24 cellular contexts compared by ENCODE assay signal in the genomic region with DNA sequence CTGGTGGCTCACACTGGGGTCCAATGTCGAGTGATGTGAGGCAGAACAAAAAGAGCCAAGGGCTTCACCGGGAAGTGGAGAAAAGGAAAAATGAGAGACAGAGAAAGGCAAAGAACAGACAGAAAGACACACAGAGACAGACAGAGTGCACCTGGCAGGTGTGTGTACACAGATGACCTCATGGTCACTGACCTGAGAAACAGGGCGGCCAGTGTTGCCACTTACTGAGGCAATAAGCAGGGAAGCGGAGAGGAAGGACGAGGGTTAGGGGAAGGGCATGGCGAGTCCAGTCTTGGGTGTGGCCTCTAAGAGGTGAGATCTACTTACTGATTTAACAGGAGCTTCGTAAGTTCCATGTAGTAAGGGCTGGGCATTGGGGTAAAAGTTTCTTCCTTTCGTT. TPM values are rescaled to one million over a fixed set of nuclear protein-coding genes. Genes with fewer than 3 reads are reported as not detected.
DNase-seq lines count a peak whose midpoint lies in the region; ATAC-seq and TF ChIP-seq lines count a peak whose summit lies in the region.
"Had no signal": no experiment of that assay in that cellular context is flagged by ENCODE, and none has a peak within 500 bp of the region (broad histone marks: within the 10 kb centered on the region; RNA-seq: fewer than 3 reads in every experiment).

No MANE protein-coding gene starts in this region.

- 30% methylated on average over 8 of the region's 8 CpGs for WGBS in right lobe of liver (ENCODE audit: insufficient coverage, low coverage, low lambda C conversion rate, missing lambda C conversion rate)

- no peaks in the 10 kb centered on the region for H3K27me3 Mint-ChIP-seq in type B pancreatic cell
- H3K27me3 Mint-ChIP-seq: activated CD4-positive, alpha-beta T cell treated with anti-CD3 and anti-CD28 coated beads, Interleukin-2, amount 10 ng/mL, durations not matched to agents 7 days and 5 days; effector memory CD8-positive, alpha-beta T cell; stimulated activated naive CD8-positive, alpha-beta T cell treated with anti-CD3 and anti-CD28 coated beads, Interleukin-15, Interleukin-2, amounts not matched to agents 100 ng/mL and 50 ng/mL, for 24 hours had no signal

- no peaks in the 10 kb centered on the region for H3K27me3 ChIP-seq in right lobe of liver
- H3K27me3 ChIP-seq: BLaER1, body of pancreas, neural progenitor cell, SJSA1 had no signal

- H3K27ac ChIP-seq in right lobe of liver: peak overlapping the region; percentile 30 to 50 (median 44)
- H3K27ac ChIP-seq: BLaER1, body of pancreas, neural progenitor cell, psoas muscle, SJSA1 had no signal

- H3K4me3 Mint-ChIP-seq in type B pancreatic cell: no peak overlapping the region
- H3K4me3 Mint-ChIP-seq: activated CD4-positive, alpha-beta T cell treated with anti-CD3 and anti-CD28 coated beads, Interleukin-2, amount 10 ng/mL, durations not matched to agents 7 days and 5 days; neural progenitor cell; stimulated activated naive CD8-positive, alpha-beta T cell treated with anti-CD3 and anti-CD28 coated beads, Interleukin-15, Interleukin-2, amounts not matched to agents 100 ng/mL and 50 ng/mL, for 24 hours had no signal

- no peaks in the 10 kb centered on the region for H3K9me3 Mint-ChIP-seq in type B pancreatic cell
- H3K9me3 Mint-ChIP-seq: activated CD4-positive, alpha-beta T cell treated with anti-CD3 and anti-CD28 coated beads, Interleukin-2, amount 10 ng/mL, durations not matched to agents 7 days and 5 days; activated T-helper 2 cell treated with anti-CD3 and anti-CD28 coated beads, Interferon-gamma antibody, Interleukin-2, Interleukin-4, amounts not matched to agents 10 μg/mL and 5 μg/mL and 100 μg/mL, durations not matched to agents 14 hours and 24 hours and 36 hours; effector memory CD8-positive, alpha-beta T cell; neural progenitor cell; stimulated activated naive CD8-positive, alpha-beta T cell treated with anti-CD3 and anti-CD28 coated beads, Interleukin-15, Interleukin-2, amounts not matched to agents 100 ng/mL and 50 ng/mL, for 24 hours had no signal

- peak; percentile 21 for DNase-seq in SIG-M5 treated with dmso at 0.1 percent for 504 hours (lab: John Stamatoyannopoulos, UW; ENCODE audit: unreplicated experiment)
- no peak for DNase-seq in SIG-M5 (lab: John Stamatoyannopoulos, UW)
- DNase-seq in NCI-H774 (lab: John Stamatoyannopoulos, UW): peak; percentile 23
- peak; percentile 71 to 79 (median 78) for DNase-seq in right lobe of liver
- DNase-seq in type B pancreatic cell (ENCODE audit: extremely low spot score, unreplicated experiment): no peak
- no peak for DNase-seq in RKO (ENCODE audit: low spot score)
- DNase-seq in NCI-H1436 treated with DMSO at 0.1 percent for 48 hours (lab: John Stamatoyannopoulos, UW): no peak
- no peak for DNase-seq in NCI-H2081 treated with DMSO at 0.1 percent for 48 hours (lab: John Stamatoyannopoulos, UW)
- DNase-seq: activated CD4-positive, alpha-beta T cell treated with anti-CD3 and anti-CD28 coated beads, Interleukin-2, amount 10 ng/mL, durations not matched to agents 7 days and 5 days; body of pancreas; effector memory CD8-positive, alpha-beta T cell; GF-D8; GOT3; KBM-7; left cardiac atrium; OCI-M1; psoas muscle; small intestine; stimulated activated CD4-positive, alpha-beta T cell treated with anti-CD3 and anti-CD28 coated beads, Interleukin-2, amount 100 ng/mL, for 48 hours had no signal

- peaks cover 4 to 15% (median 9%) of the 10 kb centered on the region in 4 donors for H3K4me1 ChIP-seq in right lobe of liver
- H3K4me1 ChIP-seq: SJSA1 had no signal

- H3K4me3 ChIP-seq in right lobe of liver: no peak overlapping the region
- H3K4me3 ChIP-seq: BLaER1, body of pancreas, neural progenitor cell, psoas muscle, SJSA1 had no signal

- ATAC-seq in right lobe of liver: peak; percentile 84 to 97 (median 94)
- ATAC-seq: body of pancreas; effector memory CD8-positive, alpha-beta T cell; left cardiac atrium had no signal

- peaks cover 9% of the 10 kb centered on the region for H3K36me3 Mint-ChIP-seq in type B pancreatic cell

- TF ChIP-seq CTCF in right lobe of liver (IDR thresholded peaks at IDR 0.05): no peak
- no peak for TF ChIP-seq CTCF in type B pancreatic cell (conservative IDR thresholded peaks at IDR 0.05)

- H3K9me3 ChIP-seq in right lobe of liver: no peaks in the 10 kb centered on the region
- H3K9me3 ChIP-seq: BLaER1, body of pancreas, psoas muscle, SJSA1 had no signal

- no peaks in the 10 kb centered on the region for H3K36me3 ChIP-seq in right lobe of liver
- H3K36me3 ChIP-seq: neural progenitor cell had no signal

- no peak for TF ChIP-seq POLR2A in right lobe of liver (IDR thresholded peaks at IDR 0.05)

- intact Hi-C loops in right lobe of liver (cut with DNase I): no loop called here

- peaks cover 9% of the 10 kb centered on the region for H3K4me1 Mint-ChIP-seq in type B pancreatic cell (ENCODE audit: unreplicated experiment)

- H3K27ac Mint-ChIP-seq in type B pancreatic cell: peak overlapping the region; percentile 56
- H3K27ac Mint-ChIP-seq: activated T-helper 2 cell treated with anti-CD3 and anti-CD28 coated beads, Interferon-gamma antibody, Interleukin-2, Interleukin-4, amounts not matched to agents 10 μg/mL and 5 μg/mL and 100 μg/mL, durations not matched to agents 14 hours and 24 hours and 36 hours; neural progenitor cell; stimulated activated naive CD8-positive, alpha-beta T cell treated with anti-CD3 and anti-CD28 coated beads, Interleukin-15, Interleukin-2, amounts not matched to agents 100 ng/mL and 50 ng/mL, for 24 hours had no signal

RNA-seq across cellular contexts. Expression of a gene that starts 7.5 kb away (rescaled TPM):
- total RNA-seq in right lobe of liver: 1 to 10 TPM in 4 of 6 experiments, under 1 TPM in 2; 0.49 to 4.7 (median 1.3) TPM
- total RNA-seq in type B pancreatic cell (ENCODE audit: low replicate concordance): 13.7 and 39.9 TPM in 2 replicates

Comparison
In these comparisons a context has a peak if more than half of its experiments do, and no peak if none do; other contexts are left out.
1. DNase-seq: peak in SIG-M5 treated with dmso at 0.1 percent for 504 hours (single experiment), NCI-H774 (single experiment) and right lobe of liver (3 of 3); none in SIG-M5 (single experiment), type B pancreatic cell (single experiment), RKO (single experiment), NCI-H1436 treated with DMSO at 0.1 percent for 48 hours (single experiment) and NCI-H2081 treated with DMSO at 0.1 percent for 48 hours (single experiment).